ENCODE assay signal across 8 cellular contexts in the genomic region with DNA sequence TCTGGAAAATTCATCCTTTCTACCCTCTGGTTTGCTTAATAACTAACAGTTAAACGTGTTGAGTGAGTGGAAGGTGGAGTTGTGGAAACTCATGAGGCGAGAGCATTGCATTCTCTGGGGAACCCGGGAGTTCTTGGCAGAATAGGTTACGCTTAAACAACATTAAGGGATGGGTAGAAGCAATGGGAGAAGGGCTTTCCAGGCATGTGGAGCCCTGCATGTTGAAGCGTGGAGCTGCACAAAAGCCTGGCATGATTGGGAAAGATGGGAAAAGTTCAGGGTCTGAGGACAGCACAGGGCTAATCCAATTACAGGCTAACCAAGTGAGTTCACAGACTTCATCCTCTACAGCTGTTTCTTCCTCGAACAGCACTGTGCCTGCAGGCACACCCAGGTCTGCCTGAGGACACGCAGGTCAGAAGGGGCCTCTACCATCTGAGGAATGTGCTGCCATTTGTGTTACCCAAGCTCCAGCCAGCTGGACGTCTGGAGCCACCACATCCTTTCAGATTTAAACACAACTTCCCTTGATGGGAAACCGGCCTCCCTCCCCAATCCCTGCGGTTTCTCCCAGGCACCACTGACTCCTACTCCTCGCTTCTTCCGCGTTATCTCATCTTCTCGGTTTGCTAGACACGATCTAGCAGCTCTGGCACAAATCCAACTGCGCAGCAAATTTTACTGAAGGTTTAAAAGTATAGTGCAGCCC.
DNase-seq lines count a peak whose midpoint lies in the region; ATAC-seq and TF ChIP-seq lines count a peak whose summit lies in the region.

No MANE protein-coding gene starts in this region.

- peak overlapping the region; percentile 93 for H3K27ac Mint-ChIP-seq in osteocyte (ENCODE audit: unreplicated experiment)

- H3K4me3 ChIP-seq in BLaER1 treated with 17β-estradiol and CSF1 and Interleukin-3, amounts not matched to agents 10 nM and 100 nM = no peak overlapping the region
- H3K4me3 ChIP-seq in fibroblast of villous mesenchyme (ENCODE audit: low read depth, low read length) = peak overlapping the region; percentile 33

- no peaks in the 10 kb centered on the region for H3K27me3 Mint-ChIP-seq in osteocyte (ENCODE audit: unreplicated experiment)

- peak overlapping the region; percentile 5 for H3K4me3 Mint-ChIP-seq in osteocyte (ENCODE audit: unreplicated experiment)

- H3K27me3 ChIP-seq in BLaER1 treated with 17β-estradiol and CSF1 and Interleukin-3, amounts not matched to agents 10 nM and 100 nM = no peaks in the 10 kb centered on the region

- no peak for TF ChIP-seq CTCF in fibroblast of villous mesenchyme (IDR thresholded peaks at IDR 0.05; ENCODE audit: insufficient read depth, low read depth, low read length)
- TF ChIP-seq CTCF in osteocyte (IDR thresholded peaks at IDR 0.05) = no peak

- no peaks in the 10 kb centered on the region for H3K36me3 ChIP-seq in BLaER1 treated with 17β-estradiol and CSF1 and Interleukin-3, amounts not matched to agents 10 nM and 100 nM

- no peaks in the 10 kb centered on the region for H3K9me3 Mint-ChIP-seq in osteocyte (ENCODE audit: unreplicated experiment)

- no peak for ATAC-seq in GM19395 (IDR thresholded peaks at IDR 0.05; ENCODE audit: unreplicated experiment)
- ATAC-seq in HG02870 (IDR thresholded peaks at IDR 0.05; ENCODE audit: unreplicated experiment) = no peak

- H3K36me3 Mint-ChIP-seq in osteocyte (ENCODE audit: unreplicated experiment) = peaks cover 33% of the 10 kb centered on the region

- H3K4me1 ChIP-seq in BLaER1 treated with 17β-estradiol and CSF1 and Interleukin-3, amounts not matched to agents 10 nM and 100 nM = peaks cover 0 to 47% (median 19%) of the 10 kb centered on the region in 10 experiments; a peak in 13 of 20 replicates

- H4K20me1 ChIP-seq in BLaER1 treated with 17β-estradiol and CSF1 and Interleukin-3, amounts not matched to agents 10 nM and 100 nM = no peaks in the 10 kb centered on the region

- H3K4me2 ChIP-seq in BLaER1 treated with 17β-estradiol and CSF1 and Interleukin-3, amounts not matched to agents 10 nM and 100 nM = peak overlapping the region in 9 of 11 experiments; percentile 5 to 73 (median 52); a peak in 16 of 22 replicates

- H3K9me3 ChIP-seq in BLaER1 treated with 17β-estradiol and CSF1 and Interleukin-3, amounts not matched to agents 10 nM and 100 nM (replicated peaks in 1 of 11) = peaks cover 0 to 5% (median 0%) of the 10 kb centered on the region in 11 experiments; a peak in 4 of 22 replicates

- H3K4me1 Mint-ChIP-seq in osteocyte (ENCODE audit: unreplicated experiment) = peaks cover 36% of the 10 kb centered on the region

- peak overlapping the region in 1 of 11 experiments; percentile 44; a peak in 1 of 22 replicates for H3K9ac ChIP-seq in BLaER1 treated with 17β-estradiol and CSF1 and Interleukin-3, amounts not matched to agents 10 nM and 100 nM

- H3K27ac ChIP-seq in BLaER1 treated with 17β-estradiol and CSF1 and Interleukin-3, amounts not matched to agents 10 nM and 100 nM = peak overlapping the region in 7 of 11 experiments; percentile 3 to 66 (median 55); a peak in 10 of 22 replicates

- peak; percentile 78 for DNase-seq in SK-N-DZ (ENCODE audit: low spot score)
- DNase-seq in fibroblast of villous mesenchyme (ENCODE audit: low read depth) = peak; percentile 100
- no peak for DNase-seq in osteocyte (ENCODE audit: extremely low spot score, unreplicated experiment)
- no peak for DNase-seq in kidney tubule cell (ENCODE audit: low spot score)
- no peak for DNase-seq in NCI-H2227 (lab: John Stamatoyannopoulos, UW; ENCODE audit: unreplicated experiment)

Comparison
In these comparisons a context has a peak if more than half of its experiments do, and no peak if none do; other contexts are left out.
1. DNase-seq: peak in SK-N-DZ (single experiment) and fibroblast of villous mesenchyme (single experiment); none in osteocyte (single experiment), kidney tubule cell (single experiment) and NCI-H2227 (single experiment).